In the genomic region with DNA sequence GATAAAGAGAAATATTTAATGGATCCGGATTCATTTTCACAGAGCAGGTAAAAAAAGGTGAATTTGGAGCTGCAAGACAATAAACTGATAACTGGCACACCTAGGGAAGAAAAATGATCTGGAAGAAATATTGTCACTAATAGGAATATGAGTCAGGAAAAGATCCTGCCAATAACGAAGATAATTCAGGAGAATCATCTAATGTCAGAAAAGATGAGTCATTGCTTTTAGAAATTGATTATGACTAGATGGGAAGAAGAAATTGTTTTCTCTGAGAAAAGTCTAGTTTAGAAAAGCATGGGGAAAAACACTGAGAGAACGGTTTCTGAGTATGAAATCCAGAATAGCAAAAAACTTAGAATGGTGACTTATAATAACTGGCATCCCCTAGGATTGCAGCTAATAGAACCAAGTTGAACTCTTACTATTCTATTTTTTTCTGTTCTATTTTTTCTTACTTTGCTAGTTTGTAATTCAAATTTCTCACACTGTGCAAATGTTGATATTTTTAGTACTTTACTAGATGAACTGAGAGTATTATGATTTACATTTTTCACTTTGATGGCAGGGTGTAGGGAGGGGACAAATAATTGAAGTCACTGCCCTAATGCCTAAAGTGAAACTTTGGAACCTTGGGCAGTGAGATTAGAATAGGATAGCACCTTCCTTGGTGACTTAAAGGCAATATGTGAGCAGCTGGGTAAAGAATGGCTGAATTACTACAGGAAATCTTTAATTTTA, we compare ENCODE assay signal across 1 cellular context.
A peak's percentile ranks its signal among the peaks of the same experiment; 100 is the strongest.
TF ChIP-seq lines count a peak whose summit lies in the region.

No MANE protein-coding gene starts in this region.

TF ChIP-seq in IMR-90, 13 proteins besides CTCF, POLR2A, EP300 and RAD21:
- TF ChIP-seq SMC3 (IDR thresholded peaks at IDR 0.05; ENCODE audit: low read depth, low read length) (no peak), FOS (IDR thresholded peaks at IDR 0.05; ENCODE audit: low read depth, low read length) (0 out of 2 replicates have a peak, but pooled peaks have one; percentile 31), MAZ (IDR thresholded peaks at IDR 0.05; ENCODE audit: borderline replicate concordance, low read depth, low read length) (no peak)
- TF ChIP-seq, protein P1, sequence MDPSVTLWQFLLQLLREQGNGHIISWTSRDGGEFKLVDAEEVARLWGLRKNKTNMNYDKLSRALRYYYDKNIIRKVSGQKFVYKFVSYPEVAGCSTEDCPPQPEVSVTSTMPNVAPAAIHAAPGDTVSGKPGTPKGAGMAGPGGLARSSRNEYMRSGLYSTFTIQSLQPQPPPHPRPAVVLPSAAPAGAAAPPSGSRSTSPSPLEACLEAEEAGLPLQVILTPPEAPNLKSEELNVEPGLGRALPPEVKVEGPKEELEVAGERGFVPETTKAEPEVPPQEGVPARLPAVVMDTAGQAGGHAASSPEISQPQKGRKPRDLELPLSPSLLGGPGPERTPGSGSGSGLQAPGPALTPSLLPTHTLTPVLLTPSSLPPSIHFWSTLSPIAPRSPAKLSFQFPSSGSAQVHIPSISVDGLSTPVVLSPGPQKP (IDR thresholded peaks at IDR 0.05; ENCODE audit: borderline replicate concordance, low read depth, low read length), result no peak
TF ChIP-seq in IMR-90: peak in this region for 1.
